Comparison of ENCODE assay signal across 28 cellular contexts in genomic region chr17:9612016-9612415, GRCh38. TPM values are rescaled to one million over a fixed set of nuclear protein-coding genes. Genes with fewer than 3 reads are reported as not detected.
"Had no signal": no experiment of that assay in that cellular context is flagged by ENCODE, and none has a peak within 500 bp of the region (broad histone marks: within the 10 kb centered on the region; RNA-seq: fewer than 3 reads in every experiment).

No MANE protein-coding gene starts in this region.

- H3K27ac Mint-ChIP-seq: activated CD4-positive, alpha-beta memory T cell treated with anti-CD3 and anti-CD28 coated beads for 36 hours; activated CD8-positive, alpha-beta memory T cell treated with anti-CD3 and anti-CD28 coated beads, Interleukin-2, amount 10 ng/mL, durations not matched to agents 7 days and 5 days; activated naive CD8-positive, alpha-beta T cell; dendritic cell treated with granulocyte-macrophage colony-stimulating factor and Interleukin-4, amounts not matched to agents 40 ng/mL and 50 ng/mL, for 4 days; neural progenitor cell; progenitor cell of endocrine pancreas; stimulated activated effector memory CD8-positive, alpha-beta T cell treated with anti-CD3 and anti-CD28 coated beads, Interleukin-12 subunit alpha, Interleukin-12 subunit beta, amount 100 ng/mL, for 72 hours; WTC11 had no signal

- H3K4me3 ChIP-seq: cardiac muscle cell, hepatocyte, left lung, neural progenitor cell, smooth muscle cell, stomach had no signal

- H3K4me1 Mint-ChIP-seq: activated CD8-positive, alpha-beta memory T cell treated with anti-CD3 and anti-CD28 coated beads, Interleukin-2, amount 10 ng/mL, durations not matched to agents 7 days and 5 days; stimulated activated effector memory CD8-positive, alpha-beta T cell treated with anti-CD3 and anti-CD28 coated beads, Interleukin-12 subunit alpha, Interleukin-12 subunit beta, amount 100 ng/mL, for 72 hours; WTC11 had no signal

- H3K36me3 ChIP-seq: cardiac muscle cell, left lung, neural progenitor cell, stomach had no signal

- H3K9ac ChIP-seq: neural progenitor cell had no signal

- H3K27me3 ChIP-seq: cardiac muscle cell, hepatocyte, left lung, neural progenitor cell, stomach had no signal

- ATAC-seq: activated CD8-positive, alpha-beta memory T cell treated with anti-CD3 and anti-CD28 coated beads, Interleukin-2, amount 10 ng/mL, durations not matched to agents 7 days and 5 days; left lung; sciatic nerve; stimulated activated effector memory CD8-positive, alpha-beta T cell treated with anti-CD3 and anti-CD28 coated beads, Interleukin-12 subunit alpha, Interleukin-12 subunit beta, amount 100 ng/mL, for 72 hours; WTC11 had no signal

- H3K36me3 Mint-ChIP-seq: activated CD4-positive, alpha-beta memory T cell treated with anti-CD3 and anti-CD28 coated beads for 36 hours; activated CD8-positive, alpha-beta memory T cell treated with anti-CD3 and anti-CD28 coated beads, Interleukin-2, amount 10 ng/mL, durations not matched to agents 7 days and 5 days; activated naive CD8-positive, alpha-beta T cell; neural progenitor cell; stimulated activated effector memory CD8-positive, alpha-beta T cell treated with anti-CD3 and anti-CD28 coated beads, Interleukin-12 subunit alpha, Interleukin-12 subunit beta, amount 100 ng/mL, for 72 hours; WTC11 had no signal

- H3K27me3 Mint-ChIP-seq: progenitor cell of endocrine pancreas had no signal

- H3K9me3 ChIP-seq: left lung, stomach had no signal

- H3K27ac ChIP-seq: cardiac muscle cell, hepatocyte, left lung, neural progenitor cell, stomach had no signal

- FAIRE-seq: islet of Langerhans, TTC549 had no signal

- H3K4me3 Mint-ChIP-seq: activated CD4-positive, alpha-beta memory T cell treated with anti-CD3 and anti-CD28 coated beads for 36 hours; activated CD8-positive, alpha-beta memory T cell treated with anti-CD3 and anti-CD28 coated beads, Interleukin-2, amount 10 ng/mL, durations not matched to agents 7 days and 5 days; activated naive CD8-positive, alpha-beta T cell; dendritic cell treated with granulocyte-macrophage colony-stimulating factor and Interleukin-4, amounts not matched to agents 40 ng/mL and 50 ng/mL, for 4 days; neural progenitor cell; stimulated activated effector memory CD8-positive, alpha-beta T cell treated with anti-CD3 and anti-CD28 coated beads, Interleukin-12 subunit alpha, Interleukin-12 subunit beta, amount 100 ng/mL, for 72 hours; WTC11 had no signal

- H3K4me2 ChIP-seq: hepatocyte, neural progenitor cell, smooth muscle cell had no signal

- H3K4me1 ChIP-seq: left lung, neural progenitor cell, stomach had no signal

- H3K9me3 Mint-ChIP-seq: activated CD4-positive, alpha-beta memory T cell treated with anti-CD3 and anti-CD28 coated beads for 36 hours; neural progenitor cell; stimulated activated effector memory CD8-positive, alpha-beta T cell treated with anti-CD3 and anti-CD28 coated beads, Interleukin-12 subunit alpha, Interleukin-12 subunit beta, amount 100 ng/mL, for 72 hours had no signal

- DNase-seq: activated CD4-positive, alpha-beta memory T cell treated with anti-CD3 and anti-CD28 coated beads for 36 hours; activated CD4-positive, alpha-beta T cell treated with anti-CD3 and anti-CD28 coated beads for 4 hours; activated CD8-positive, alpha-beta memory T cell treated with anti-CD3 and anti-CD28 coated beads, Interleukin-2, amount 10 ng/mL, durations not matched to agents 7 days and 5 days; amniotic stem cell; effector CD8-positive, alpha-beta T cell; foreskin fibroblast; left lung; stimulated activated CD4-positive, alpha-beta T cell treated with anti-CD3 and anti-CD28 coated beads, Interleukin-4, amount 100 ng/mL, for 1 hour; stomach; T-helper 2 cell; trophoblast cell had no signal

RNA-seq across cellular contexts. Expression of gene USP43, which starts 33.3 kb away (rescaled TPM):
- total RNA-seq: lung microvascular endothelial cell, myocyte had no signal

RNA-seq across cellular contexts. Expression of gene CFAP52, which starts 35.6 kb away (rescaled TPM):
- total RNA-seq: activated CD4-positive, alpha-beta memory T cell treated with anti-CD3 and anti-CD28 coated beads for 36 hours; activated CD8-positive, alpha-beta memory T cell treated with anti-CD3 and anti-CD28 coated beads, Interleukin-2, amount 10 ng/mL, durations not matched to agents 7 days and 5 days; cardiac muscle cell; chondrocyte; glomerular endothelial cell; lung microvascular endothelial cell; myocyte; osteoblast; sciatic nerve; smooth muscle cell; stomach; WTC11 had no signal
- polyA plus RNA-seq: hepatocyte, smooth muscle cell, stomach had no signal
